In genomic region chr1:75023005-75023404, GRCh38 we compare ENCODE assay signal across 37 cellular contexts.
"Had no signal": no experiment of that assay in that cellular context is flagged by ENCODE, and none has a peak within 500 bp of the region (broad histone marks: within the 10 kb centered on the region; RNA-seq: fewer than 3 reads in every experiment).

No MANE protein-coding gene starts in this region.

- H3K9me3 Mint-ChIP-seq: activated CD4-positive, alpha-beta T cell treated with anti-CD3 and anti-CD28 coated beads, Interleukin-2, amount 10 ng/mL, durations not matched to agents 7 days and 5 days; activated naive CD8-positive, alpha-beta T cell treated with anti-CD3 and anti-CD28 coated beads, Interleukin-2, amount 10 ng/mL, durations not matched to agents 7 days and 5 days; activated T-cell treated with anti-CD3 and anti-CD28 coated beads, Interleukin-2, amount 50 U/mL, for 24 hours; T-helper 1 cell treated with Interleukin-12 subunit alpha and Interleukin-12 subunit beta and Interleukin-4 antibody, amounts not matched to agents 30 μg/mL and 1 μg/mL, for 36 hours had no signal

- H3K4me3 ChIP-seq: ascending aorta, cardiac muscle cell had no signal

- ATAC-seq: activated CD4-positive, alpha-beta T cell treated with anti-CD3 and anti-CD28 coated beads for 36 hours; activated CD4-positive, CD25-positive, alpha-beta regulatory T cell treated with anti-CD3 and anti-CD28 coated beads, Interleukin-2, amount 50 U/mL, for 24 hours; activated CD8-positive, alpha-beta memory T cell treated with anti-CD3 and anti-CD28 coated beads, Interleukin-2, amount 10 ng/mL, durations not matched to agents 7 days and 5 days; activated CD8-positive, alpha-beta T cell treated with anti-CD3 and anti-CD28 coated beads, Interleukin-2, amount 10 ng/mL, durations not matched to agents 7 days and 5 days; activated naive CD8-positive, alpha-beta T cell treated with anti-CD3 and anti-CD28 coated beads, Interleukin-2, amount 50 U/mL, for 24 hours had no signal

- H3K27me3 ChIP-seq: ascending aorta, cardiac muscle cell had no signal

- H3K36me3 ChIP-seq: ascending aorta, cardiac muscle cell had no signal

- H3K36me3 Mint-ChIP-seq: activated CD8-positive, alpha-beta memory T cell treated with anti-CD3 and anti-CD28 coated beads, Interleukin-2, amount 10 ng/mL, durations not matched to agents 7 days and 5 days; activated naive CD4-positive, alpha-beta T cell treated with anti-CD3 and anti-CD28 coated beads, Interleukin-2, amount 10 ng/mL, durations not matched to agents 7 days and 5 days; activated naive CD4-positive, alpha-beta T cell treated with anti-CD3 and anti-CD28 coated beads, Interleukin-2, amount 50 U/mL, for 24 hours; activated naive CD8-positive, alpha-beta T cell; activated naive CD8-positive, alpha-beta T cell treated with anti-CD3 and anti-CD28 coated beads, Interleukin-2, amount 10 ng/mL, durations not matched to agents 7 days and 5 days; brain had no signal

- H3K4me1 Mint-ChIP-seq: activated CD4-positive, alpha-beta memory T cell treated with anti-CD3 and anti-CD28 coated beads, Interleukin-2, amount 10 ng/mL, durations not matched to agents 7 days and 5 days; activated CD4-positive, alpha-beta T cell treated with anti-CD3 and anti-CD28 coated beads for 36 hours; activated CD4-positive, alpha-beta T cell treated with anti-CD3 and anti-CD28 coated beads, Interleukin-2, amount 10 ng/mL, durations not matched to agents 7 days and 5 days; activated CD8-positive, alpha-beta memory T cell treated with anti-CD3 and anti-CD28 coated beads, Interleukin-2, amount 10 ng/mL, durations not matched to agents 7 days and 5 days; activated naive CD4-positive, alpha-beta T cell treated with anti-CD3 and anti-CD28 coated beads, Interleukin-2, amount 10 ng/mL, durations not matched to agents 7 days and 5 days; activated naive CD4-positive, alpha-beta T cell treated with anti-CD3 and anti-CD28 coated beads, Interleukin-2, amount 50 U/mL, for 24 hours; activated naive CD8-positive, alpha-beta T cell treated with anti-CD3 and anti-CD28 coated beads, Interleukin-2, amount 10 ng/mL, durations not matched to agents 7 days and 5 days; activated naive CD8-positive, alpha-beta T cell treated with anti-CD3 and anti-CD28 coated beads, Interleukin-2, amount 50 U/mL, for 24 hours; brain; central memory CD8-positive, alpha-beta T cell had no signal

- H3K27me3 Mint-ChIP-seq: activated CD4-positive, alpha-beta memory T cell treated with anti-CD3 and anti-CD28 coated beads, Interleukin-2, amount 10 ng/mL, durations not matched to agents 7 days and 5 days; activated CD4-positive, alpha-beta T cell treated with anti-CD3 and anti-CD28 coated beads for 36 hours; activated CD4-positive, alpha-beta T cell treated with anti-CD3 and anti-CD28 coated beads, Interleukin-2, amount 10 ng/mL, durations not matched to agents 7 days and 5 days; activated CD8-positive, alpha-beta memory T cell treated with anti-CD3 and anti-CD28 coated beads, Interleukin-2, amount 10 ng/mL, durations not matched to agents 7 days and 5 days; activated naive CD4-positive, alpha-beta T cell treated with anti-CD3 and anti-CD28 coated beads, Interleukin-2, amount 10 ng/mL, durations not matched to agents 7 days and 5 days; activated naive CD8-positive, alpha-beta T cell; activated naive CD8-positive, alpha-beta T cell treated with anti-CD3 and anti-CD28 coated beads, Interleukin-2, amount 10 ng/mL, durations not matched to agents 7 days and 5 days; activated naive CD8-positive, alpha-beta T cell treated with anti-CD3 and anti-CD28 coated beads, Interleukin-2, amount 50 U/mL, for 24 hours; activated T-cell treated with anti-CD3 and anti-CD28 coated beads, Interleukin-2, amount 50 U/mL, for 24 hours; brain; central memory CD8-positive, alpha-beta T cell had no signal

- H3K27ac ChIP-seq: ascending aorta, cardiac muscle cell, VCaP had no signal

- H3K27ac Mint-ChIP-seq: activated CD4-positive, alpha-beta memory T cell treated with anti-CD3 and anti-CD28 coated beads, Interleukin-2, amount 10 ng/mL, durations not matched to agents 7 days and 5 days; activated CD4-positive, alpha-beta T cell treated with anti-CD3 and anti-CD28 coated beads for 36 hours; activated CD4-positive, alpha-beta T cell treated with anti-CD3 and anti-CD28 coated beads, Interleukin-2, amount 10 ng/mL, durations not matched to agents 7 days and 5 days; activated CD8-positive, alpha-beta memory T cell treated with anti-CD3 and anti-CD28 coated beads, Interleukin-2, amount 10 ng/mL, durations not matched to agents 7 days and 5 days; activated CD8-positive, alpha-beta T cell treated with anti-CD3 and anti-CD28 coated beads, Interleukin-2, amount 10 ng/mL, durations not matched to agents 7 days and 5 days; activated naive CD4-positive, alpha-beta T cell treated with anti-CD3 and anti-CD28 coated beads, Interleukin-2, amount 10 ng/mL, durations not matched to agents 7 days and 5 days; activated naive CD4-positive, alpha-beta T cell treated with anti-CD3 and anti-CD28 coated beads, Interleukin-2, amount 50 U/mL, for 24 hours; activated naive CD8-positive, alpha-beta T cell; activated naive CD8-positive, alpha-beta T cell treated with anti-CD3 and anti-CD28 coated beads, Interleukin-2, amount 10 ng/mL, durations not matched to agents 7 days and 5 days; activated naive CD8-positive, alpha-beta T cell treated with anti-CD3 and anti-CD28 coated beads, Interleukin-2, amount 50 U/mL, for 24 hours; activated T-cell treated with anti-CD3 and anti-CD28 coated beads, Interleukin-2, amount 50 U/mL, for 24 hours; activated T-helper 2 cell treated with anti-CD3 and anti-CD28 coated beads, Interferon-gamma antibody, Interleukin-2, Interleukin-4, amounts not matched to agents 10 μg/mL and 5 μg/mL and 100 μg/mL, durations not matched to agents 14 hours and 24 hours and 36 hours; brain; T-helper 1 cell treated with Interleukin-12 subunit alpha and Interleukin-12 subunit beta and Interleukin-4 antibody, amounts not matched to agents 30 μg/mL and 1 μg/mL, for 36 hours; T-helper 2 cell treated with Interferon-gamma antibody and Interleukin-4, amounts not matched to agents 5 μg/mL and 100 μg/mL, for 36 hours had no signal

- H3K9me3 ChIP-seq: ascending aorta had no signal

- H3K4me1 ChIP-seq: ascending aorta had no signal

- H3K4me3 Mint-ChIP-seq: activated CD4-positive, alpha-beta memory T cell treated with anti-CD3 and anti-CD28 coated beads, Interleukin-2, amount 10 ng/mL, durations not matched to agents 7 days and 5 days; activated CD4-positive, alpha-beta T cell treated with anti-CD3 and anti-CD28 coated beads for 36 hours; activated CD4-positive, alpha-beta T cell treated with anti-CD3 and anti-CD28 coated beads, Interleukin-2, amount 10 ng/mL, durations not matched to agents 7 days and 5 days; activated CD8-positive, alpha-beta memory T cell treated with anti-CD3 and anti-CD28 coated beads, Interleukin-2, amount 10 ng/mL, durations not matched to agents 7 days and 5 days; activated CD8-positive, alpha-beta T cell treated with anti-CD3 and anti-CD28 coated beads, Interleukin-2, amount 10 ng/mL, durations not matched to agents 7 days and 5 days; activated naive CD4-positive, alpha-beta T cell treated with anti-CD3 and anti-CD28 coated beads, Interleukin-2, amount 10 ng/mL, durations not matched to agents 7 days and 5 days; activated naive CD4-positive, alpha-beta T cell treated with anti-CD3 and anti-CD28 coated beads, Interleukin-2, amount 50 U/mL, for 24 hours; activated naive CD8-positive, alpha-beta T cell; activated naive CD8-positive, alpha-beta T cell treated with anti-CD3 and anti-CD28 coated beads, Interleukin-2, amount 10 ng/mL, durations not matched to agents 7 days and 5 days; activated naive CD8-positive, alpha-beta T cell treated with anti-CD3 and anti-CD28 coated beads, Interleukin-2, amount 50 U/mL, for 24 hours; activated T-cell treated with anti-CD3 and anti-CD28 coated beads, Interleukin-2, amount 50 U/mL, for 24 hours; brain; central memory CD8-positive, alpha-beta T cell; T-helper 1 cell treated with Interleukin-12 subunit alpha and Interleukin-12 subunit beta and Interleukin-4 antibody, amounts not matched to agents 30 μg/mL and 1 μg/mL, for 36 hours; T-helper 2 cell treated with Interferon-gamma antibody and Interleukin-4, amounts not matched to agents 5 μg/mL and 100 μg/mL, for 36 hours had no signal

- DNase-seq: activated CD4-positive, alpha-beta memory T cell treated with anti-CD3 and anti-CD28 coated beads, Interleukin-2, amount 10 ng/mL, durations not matched to agents 7 days and 5 days; activated CD4-positive, alpha-beta T cell treated with anti-CD3 and anti-CD28 coated beads for 1 hour; activated CD4-positive, alpha-beta T cell treated with anti-CD3 and anti-CD28 coated beads for 36 hours; activated CD4-positive, alpha-beta T cell treated with anti-CD3 and anti-CD28 coated beads for 48 hours; activated CD4-positive, alpha-beta T cell treated with anti-CD3 and anti-CD28 coated beads, Interleukin-2, amount 10 ng/mL, durations not matched to agents 7 days and 5 days; activated CD4-positive, alpha-beta T cell treated with anti-CD3 and anti-CD28 coated beads, Interleukin-2, amount 50 U/mL, for 48 hours; activated CD4-positive, CD25-positive, alpha-beta regulatory T cell; activated CD8-positive, alpha-beta memory T cell treated with anti-CD3 and anti-CD28 coated beads for 24 hours; activated CD8-positive, alpha-beta memory T cell treated with anti-CD3 and anti-CD28 coated beads, Interleukin-2, amount 10 ng/mL, durations not matched to agents 7 days and 5 days; activated CD8-positive, alpha-beta memory T cell treated with anti-CD3 and anti-CD28 coated beads, Interleukin-2, amount 50 U/mL, for 48 hours; activated CD8-positive, alpha-beta T cell treated with anti-CD3 and anti-CD28 coated beads, Interleukin-2, amount 10 ng/mL, durations not matched to agents 7 days and 5 days; activated effector memory CD4-positive, alpha-beta T cell treated with Interleukin-2 at 50 U/mL for 16 hours; activated gamma-delta T cell; activated naive CD4-positive, alpha-beta T cell treated with anti-CD3 and anti-CD28 coated beads, Interleukin-2, amount 10 ng/mL, durations not matched to agents 7 days and 5 days; activated naive CD4-positive, alpha-beta T cell treated with Interleukin-2 at 50 U/mL for 16 hours; activated naive CD8-positive, alpha-beta T cell treated with anti-CD3 and anti-CD28 coated beads, Interleukin-2, amount 10 ng/mL, durations not matched to agents 7 days and 5 days; activated naive CD8-positive, alpha-beta T cell treated with anti-CD3 and anti-CD28 coated beads, Interleukin-2, amount 50 U/mL, for 24 hours; activated T-cell treated with anti-CD3 and anti-CD28 coated beads, Interleukin-2, amount 50 U/mL, for 24 hours; activated T-cell treated with anti-CD3 and anti-CD28 coated beads, Interleukin-2, amount 50 U/mL, for 48 hours; amygdala; anterior cingulate cortex; caudate nucleus; cerebellar nuclear complex; T-helper 1 cell; T-helper 2 cell; T-helper 9 cell had no signal
